11 cellular contexts compared by ENCODE assay signal in the genomic region with DNA sequence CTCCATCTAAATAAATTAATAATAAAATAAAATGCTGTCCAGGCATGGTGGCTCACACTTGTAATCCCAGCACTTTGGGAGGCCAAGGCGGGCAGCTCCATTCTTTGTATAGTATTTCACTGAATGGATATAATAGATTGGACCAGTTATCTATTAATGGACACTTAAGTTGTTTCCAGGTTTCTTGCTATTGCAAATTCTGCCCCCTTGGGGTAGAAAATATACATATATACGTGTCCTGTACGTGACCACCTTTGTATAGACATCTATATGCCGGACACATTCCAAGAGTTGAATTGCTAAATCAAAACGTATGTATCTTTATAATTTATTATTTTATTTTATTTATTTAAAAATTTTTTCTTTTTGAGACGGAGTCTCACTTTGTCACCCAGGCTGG. TPM values are rescaled to one million over a fixed set of nuclear protein-coding genes. Genes with fewer than 3 reads are reported as not detected.
DNase-seq lines count a peak whose midpoint lies in the region; ATAC-seq, FAIRE-seq and TF ChIP-seq lines count a peak whose summit lies in the region.
"Had no signal": no experiment of that assay in that cellular context is flagged by ENCODE, and none has a peak within 500 bp of the region (broad histone marks: within the 10 kb centered on the region; RNA-seq: fewer than 3 reads in every experiment).

No MANE protein-coding gene starts in this region.

- H3K9me3 ChIP-seq in A673 (ENCODE audit: low read depth, low read length, poor library complexity, severe bottlenecking), result no peaks in the 10 kb centered on the region

- TF ChIP-seq CTCF in A673 (conservative IDR thresholded peaks at IDR 0.05; ENCODE audit: low read depth, low read length) (peak; percentile 54), D721Med (IDR thresholded peaks at IDR 0.05; ENCODE audit: insufficient read depth, missing control alignments) (peak; percentile 33), epithelial cell of esophagus (IDR thresholded peaks at IDR 0.05; ENCODE audit: insufficient read depth, low read depth, low read length, missing control alignments) (no peak)

- H3K4me1 ChIP-seq in A673 (ENCODE audit: insufficient read depth, low read length, poor library complexity, severe bottlenecking), result peaks cover 5% of the 10 kb centered on the region

- no peak overlapping the region for H3K27ac ChIP-seq in A673 (ENCODE audit: low read depth, low read length, poor library complexity, severe bottlenecking)

- FAIRE-seq in D721Med (lab: Jason Lieb, UNC), result no peak

- DNase-seq in A673 (ENCODE audit: low spot score) (peak; percentile 43), D721Med (ENCODE audit: insufficient read length, low spot score) (no peak), NAMALWA (ENCODE audit: low spot score) (peak; percentile 59), epithelial cell of esophagus (ENCODE audit: low read depth) (peak; percentile 39), GM19238 (ENCODE audit: insufficient read length, low spot score) (no peak)
- DNase-seq: activated gamma-delta T cell treated with Interleukin-2 at 50 U/mL for 16 hours, cortex of kidney, NCI-H1436 had no signal

- CTCF ChIA-PET in A673 (lab: Charles Lee), result no interaction called here

- POLR2A ChIA-PET in A673 (lab: Charles Lee; ENCODE audit: low non-redundant PET), result no interaction called here

- ATAC-seq in GM21717 (IDR thresholded peaks at IDR 0.05; ENCODE audit: unreplicated experiment) (no peak), GM21515 (IDR thresholded peaks at IDR 0.05; ENCODE audit: unreplicated experiment) (no peak), GM21529 (IDR thresholded peaks at IDR 0.05; ENCODE audit: unreplicated experiment) (no peak)

- intact Hi-C loops in A673 (cut with micrococcal nuclease; ENCODE audit: unreplicated experiment), result no loop called here

- no peaks in the 10 kb centered on the region for H3K36me3 ChIP-seq in A673 (ENCODE audit: insufficient read depth, low read length, poor library complexity, severe bottlenecking)

- no peaks in the 10 kb centered on the region for H3K27me3 ChIP-seq in A673 (replicated peaks; ENCODE audit: insufficient read depth, low read depth, low read length, poor library complexity)

- no TSS peak for BruUV-seq in A673 (replicated peaks; lab: Mats Ljungman, UMichigan)

- H3K4me3 ChIP-seq in A673 (ENCODE audit: low read depth, low read length, poor library complexity, severe bottlenecking), result no peak overlapping the region
- no peak overlapping the region for H3K4me3 ChIP-seq in epithelial cell of esophagus (ENCODE audit: low read length)

RNA-seq across cellular contexts. Expression of a gene that starts 3.9 kb away (rescaled TPM):
- total RNA-seq in A673 (2021), result 115 and 117 TPM in 2 replicates

RNA-seq across cellular contexts. Expression of a gene that starts 28.5 kb away (rescaled TPM):
- not detected in 2 replicates for total RNA-seq in A673 (2021)

RNA-seq across cellular contexts. Expression of a gene that starts 32.9 kb away (rescaled TPM):
- not detected in 2 replicates for total RNA-seq in A673 (2021)

RNA-seq across cellular contexts. Expression of a gene that starts 33.5 kb away (rescaled TPM):
- 0.17 and 0.20 TPM in 2 replicates for total RNA-seq in A673 (2021)

RNA-seq across cellular contexts. Expression of a gene that starts 35.2 kb away (rescaled TPM):
- total RNA-seq in A673 (2021), result 96.4 and 101 TPM in 2 replicates

Comparison
In these comparisons a context has a peak if more than half of its experiments do, and no peak if none do; other contexts are left out.
1. DNase-seq: peak in A673 (single experiment), NAMALWA (single experiment) and epithelial cell of esophagus (single experiment); none in D721Med (single experiment) and GM19238 (single experiment).